Comparison of ENCODE assay signal across 8 cellular contexts in the genomic region with DNA sequence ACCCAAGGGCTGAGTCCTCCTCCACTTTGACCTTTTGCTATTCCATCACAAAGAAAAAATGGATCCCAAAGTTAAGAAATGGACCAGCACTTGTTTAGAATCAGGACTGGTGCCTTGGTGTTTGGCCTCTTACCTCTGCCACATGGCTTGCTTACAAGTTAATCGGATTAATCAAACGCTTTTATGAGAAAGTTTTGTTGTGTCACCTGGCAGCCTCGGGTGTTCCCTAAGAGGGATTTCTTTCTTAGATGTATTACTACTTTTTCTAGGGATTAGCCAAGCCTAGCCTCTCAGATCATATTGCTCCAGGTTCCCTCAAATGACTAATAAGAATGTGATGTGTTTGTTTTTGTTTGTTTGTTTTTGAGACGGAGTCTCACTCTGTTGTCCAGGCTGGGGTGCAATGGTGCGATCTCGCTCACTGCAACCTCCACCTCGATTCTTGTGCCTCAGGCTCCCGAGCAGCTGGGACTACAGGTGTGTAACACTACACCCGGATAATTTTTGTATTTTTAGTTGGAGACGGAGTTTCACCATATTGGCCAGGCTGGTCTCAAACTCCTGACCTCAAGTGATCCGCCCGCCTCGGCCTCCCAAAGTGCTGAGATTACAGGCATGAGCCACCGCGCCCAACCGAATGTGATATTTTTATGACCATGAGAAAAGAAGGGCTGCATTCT. TPM values are rescaled to one million over a fixed set of nuclear protein-coding genes. Genes with fewer than 3 reads are reported as not detected.
DNase-seq lines count a peak whose midpoint lies in the region; ATAC-seq and TF ChIP-seq lines count a peak whose summit lies in the region.

No MANE protein-coding gene starts in this region.

- H3K27ac ChIP-seq in CD8-positive, alpha-beta T cell (ENCODE audit: low read depth, low read length), result peak overlapping the region; percentile 88
- H3K27ac ChIP-seq in neural progenitor cell, result peak overlapping the region; percentile 92

- peak overlapping the region; percentile 92 for H3K27ac Mint-ChIP-seq in CD8-positive, alpha-beta T cell
- peak overlapping the region; percentile 100 for H3K27ac Mint-ChIP-seq in effector memory CD8-positive, alpha-beta T cell
- H3K27ac Mint-ChIP-seq in neural progenitor cell, result peak overlapping the region; percentile 100

- H3K4me3 ChIP-seq in CD8-positive, alpha-beta T cell (ENCODE audit: low read depth, low read length), result peak overlapping the region; percentile 66
- peak overlapping the region; percentile 79 for H3K4me3 ChIP-seq in neural progenitor cell

- H3K4me2 ChIP-seq in neural progenitor cell, result peak overlapping the region; percentile 92

- H3K79me2 ChIP-seq in neural progenitor cell (ENCODE audit: low read depth), result peaks cover 42% of the 10 kb centered on the region

- H3K27me3 ChIP-seq in CD8-positive, alpha-beta T cell (ENCODE audit: insufficient read depth, low read length), result no peaks in the 10 kb centered on the region
- no peaks in the 10 kb centered on the region for H3K27me3 ChIP-seq in neural progenitor cell

- ATAC-seq in CD8-positive, alpha-beta T cell, result no peak
- ATAC-seq in effector memory CD8-positive, alpha-beta T cell (replicated peaks), result no peak
- ATAC-seq in GM21786 (IDR thresholded peaks at IDR 0.05; ENCODE audit: unreplicated experiment) (no peak), HG03378 (IDR thresholded peaks at IDR 0.05; ENCODE audit: unreplicated experiment) (no peak)

- H3K27me3 Mint-ChIP-seq in CD8-positive, alpha-beta T cell (ENCODE audit: low read depth), result no peaks in the 10 kb centered on the region
- H3K27me3 Mint-ChIP-seq in effector memory CD8-positive, alpha-beta T cell, result peaks cover 9 to 10% of the 10 kb centered on the region in 2 donors
- H3K27me3 Mint-ChIP-seq in neural progenitor cell (ENCODE audit: insufficient read depth, low read depth), result peaks cover 15% of the 10 kb centered on the region

- intact Hi-C loops in CD8-positive, alpha-beta T cell (cut with DNase I, micrococcal nuclease), result loop anchor here (1.0 to 10.0 kb wide), 9 partner anchors 14 to 1614 kb away; a partner anchor contains a TSS

- no peaks in the 10 kb centered on the region for H3K9me3 ChIP-seq in CD8-positive, alpha-beta T cell (ENCODE audit: low read length)
- H3K9me3 ChIP-seq in neural progenitor cell (ENCODE audit: low read depth), result no peaks in the 10 kb centered on the region

- H2AFZ ChIP-seq in neural progenitor cell (replicated peaks), result peak overlapping the region; percentile 57

- no peaks in the 10 kb centered on the region for H3K9me3 Mint-ChIP-seq in CD8-positive, alpha-beta T cell
- H3K9me3 Mint-ChIP-seq in effector memory CD8-positive, alpha-beta T cell, result peaks cover 0 to 5% of the 10 kb centered on the region in 2 donors
- H3K9me3 Mint-ChIP-seq in neural progenitor cell, result peaks cover 5% of the 10 kb centered on the region

- peak overlapping the region; percentile 56 for H3K9ac ChIP-seq in neural progenitor cell

- TF ChIP-seq CTCF in CD8-positive, alpha-beta T cell (IDR thresholded peaks at IDR 0.05), result no peak
- no peak for TF ChIP-seq CTCF in neural progenitor cell (IDR thresholded peaks at IDR 0.05)

- POLR2A ChIA-PET in CD8-positive, alpha-beta T cell (lab: Charles Lee), result interaction anchor here (0.6 to 4.7 kb wide), 13 partner anchors 9 to 343 kb away, joined by 3 to 54 read pairs (median 13); no protein-coding TSS in a partner anchor

- peaks cover 5% of the 10 kb centered on the region for H4K20me1 ChIP-seq in neural progenitor cell (ENCODE audit: low read depth)

- H3K4me3 Mint-ChIP-seq in CD8-positive, alpha-beta T cell, result peak overlapping the region; percentile 89
- peak overlapping the region; percentile 94 to 98 for H3K4me3 Mint-ChIP-seq in effector memory CD8-positive, alpha-beta T cell
- H3K4me3 Mint-ChIP-seq in neural progenitor cell, result peak overlapping the region; percentile 99

- H3F3A ChIP-seq in neural progenitor cell (ENCODE audit: low read depth), result peaks cover 44% of the 10 kb centered on the region

- peak in 1 of 7 experiments; percentile 23 for DNase-seq in CD8-positive, alpha-beta T cell
- DNase-seq in NCI-H82 treated with DMSO at 0.1 percent for 48 hours (lab: John Stamatoyannopoulos, UW; ENCODE audit: unreplicated experiment), result peak; percentile 81
- no peak for DNase-seq in effector memory CD8-positive, alpha-beta T cell
- DNase-seq in neural progenitor cell (ENCODE audit: low spot score), result peak; percentile 66
- DNase-seq in NCI-H187 (lab: John Stamatoyannopoulos, UW), result no peak
- DNase-seq in kidney glomerular epithelial cell (lab: John Stamatoyannopoulos, UW), result no peak

- no peaks in the 10 kb centered on the region for H3K36me3 ChIP-seq in CD8-positive, alpha-beta T cell (ENCODE audit: insufficient read depth, low read length)
- no peaks in the 10 kb centered on the region for H3K36me3 ChIP-seq in neural progenitor cell

- peaks cover 29% of the 10 kb centered on the region for H3K4me1 ChIP-seq in CD8-positive, alpha-beta T cell (ENCODE audit: insufficient read depth, low read length)
- H3K4me1 ChIP-seq in neural progenitor cell, result peaks cover 18% of the 10 kb centered on the region

- peaks cover 49% of the 10 kb centered on the region for H3K36me3 Mint-ChIP-seq in CD8-positive, alpha-beta T cell
- H3K36me3 Mint-ChIP-seq in effector memory CD8-positive, alpha-beta T cell (ENCODE audit: insufficient read depth), result peaks cover 63% of the 10 kb centered on the region
- H3K36me3 Mint-ChIP-seq in neural progenitor cell, result peaks cover 10% of the 10 kb centered on the region

- peaks cover 55% of the 10 kb centered on the region for H3K4me1 Mint-ChIP-seq in CD8-positive, alpha-beta T cell (ENCODE audit: low read depth)
- H3K4me1 Mint-ChIP-seq in effector memory CD8-positive, alpha-beta T cell (ENCODE audit: low read depth in 2 of 2), result peaks cover 50 to 52% of the 10 kb centered on the region in 2 donors
- H3K4me1 Mint-ChIP-seq in neural progenitor cell, result peaks cover 39% of the 10 kb centered on the region

- CTCF ChIA-PET in CD8-positive, alpha-beta T cell (lab: Charles Lee), result interaction anchor here (0.6 to 2.7 kb wide), 6 partner anchors 8 to 288 kb away, joined by 3 to 13 read pairs (median 4); no protein-coding TSS in a partner anchor

RNA-seq across cellular contexts. Expression of a gene that starts 0.9 kb away (rescaled TPM):
- 10 to 100 TPM; 24.8 to 33.7 TPM for total RNA-seq in CD8-positive, alpha-beta T cell
- total RNA-seq in neural progenitor cell (ENCODE audit: low replicate concordance), result 81.8 and 86.8 TPM in 2 replicates

RNA-seq across cellular contexts. Expression of a gene that starts 39.0 kb away (rescaled TPM):
- total RNA-seq in CD8-positive, alpha-beta T cell, result not detected
- total RNA-seq in neural progenitor cell (ENCODE audit: low replicate concordance), result not detected in 2 replicates

RNA-seq across cellular contexts. Expression of a gene that starts 57.7 kb away (rescaled TPM):
- 10 to 100 TPM; 42.5 to 44.2 TPM for total RNA-seq in CD8-positive, alpha-beta T cell
- total RNA-seq in neural progenitor cell (ENCODE audit: low replicate concordance), result 13.1 and 17.3 TPM in 2 replicates

Comparison
In these comparisons a context has a peak if more than half of its experiments do, and no peak if none do; other contexts are left out.
1. DNase-seq: peak in NCI-H82 treated with DMSO at 0.1 percent for 48 hours (single experiment) and neural progenitor cell (single experiment); none in effector memory CD8-positive, alpha-beta T cell (0 of 3), NCI-H187 (0 of 2) and kidney glomerular epithelial cell (single experiment).
2. Peak in every context shown above with its lines, with median percentiles within 50 percentile points of each other: H3K27ac Mint-ChIP-seq and H3K4me3 Mint-ChIP-seq.